ENCODE assay signal across 2 cellular contexts in the genomic region with DNA sequence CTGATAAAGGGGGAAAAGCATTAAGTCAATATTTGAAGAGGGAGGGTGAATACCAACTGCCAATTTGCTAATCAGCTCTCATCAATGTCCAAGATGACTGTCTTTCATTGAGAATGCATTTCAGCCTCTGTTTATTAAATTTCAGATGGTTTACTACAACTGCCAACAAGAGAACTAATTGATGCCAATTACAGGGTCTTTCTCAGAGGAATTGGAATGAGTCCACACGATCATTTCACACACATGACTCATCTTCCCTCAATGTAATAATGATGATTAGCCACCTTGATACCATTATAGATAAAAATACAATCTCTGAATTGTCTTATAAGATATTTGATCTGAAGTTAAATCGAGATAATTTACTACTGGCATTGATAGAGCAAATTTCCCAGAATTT.
A peak's percentile ranks its signal among the peaks of the same experiment; 100 is the strongest.
TF ChIP-seq lines count a peak whose summit lies in the region.

No MANE protein-coding gene starts in this region.

TF ChIP-seq in SK-N-SH treated with all-trans-retinoic acid at 6 μM for 48 hours, 23 proteins besides CTCF, POLR2A, EP300 and RAD21 (continued from another document):
- no peak; the same call in 1 of the 2 replicates for TF ChIP-seq TSHZ2 (CRISPR knock-in tag; IDR thresholded peaks at IDR 0.05)
- no peak for TF ChIP-seq RARB (CRISPR knock-in tag; IDR thresholded peaks at IDR 0.05)
- TF ChIP-seq ESRRG (CRISPR knock-in tag; IDR thresholded peaks at IDR 0.05): 0 out of 2 replicates have a peak, but pooled peaks have one; percentile 18
- peak; percentile 76 for TF ChIP-seq CREB5 (CRISPR knock-in tag; IDR thresholded peaks at IDR 0.05; ENCODE audit: low read depth)
- no peak for TF ChIP-seq ZFP3 (CRISPR knock-in tag; IDR thresholded peaks at IDR 0.05)
- TF ChIP-seq BACH2 (CRISPR knock-in tag; IDR thresholded peaks at IDR 0.05; ENCODE audit: borderline replicate concordance): no peak
- no peak for TF ChIP-seq OSR1 (CRISPR knock-in tag; IDR thresholded peaks at IDR 0.05)
- TF ChIP-seq SNAI2 (CRISPR knock-in tag; IDR thresholded peaks at IDR 0.05): no peak
- no peak for TF ChIP-seq GLIS3 (CRISPR knock-in tag; IDR thresholded peaks at IDR 0.05)
- no peak for TF ChIP-seq ZFP30 (CRISPR knock-in tag; IDR thresholded peaks at IDR 0.05)
- no peak for TF ChIP-seq ZNF8 (CRISPR knock-in tag; IDR thresholded peaks at IDR 0.05)
- no peak for TF ChIP-seq ZNF70 (CRISPR knock-in tag; IDR thresholded peaks at IDR 0.05)
- no peak for TF ChIP-seq ZNF565 (CRISPR knock-in tag; conservative IDR thresholded peaks at IDR 0.05; ENCODE audit: low read depth)
- 0 out of 2 replicates have a peak, but pooled peaks have one; percentile 38 for TF ChIP-seq CSRNP3 (CRISPR knock-in tag; IDR thresholded peaks at IDR 0.05)
- peak; percentile 95 for TF ChIP-seq ISL1 (CRISPR knock-in tag; IDR thresholded peaks at IDR 0.05)
TF ChIP-seq in SK-N-SH treated with all-trans-retinoic acid at 6 μM for 48 hours: peak in this region for 6.

TF ChIP-seq in SK-N-SH, 30 proteins besides CTCF, POLR2A, EP300 and RAD21 (continued from another document):
- TF ChIP-seq CHD2 (IDR thresholded peaks at IDR 0.05; ENCODE audit: low read length, partially characterized antibody) (no peak), SMC3 (IDR thresholded peaks at IDR 0.05; ENCODE audit: low read depth, low read length) (no peak), NFIC (IDR thresholded peaks at IDR 0.05; ENCODE audit: borderline replicate concordance) (no peak)
- TF ChIP-seq, protein P1, sequence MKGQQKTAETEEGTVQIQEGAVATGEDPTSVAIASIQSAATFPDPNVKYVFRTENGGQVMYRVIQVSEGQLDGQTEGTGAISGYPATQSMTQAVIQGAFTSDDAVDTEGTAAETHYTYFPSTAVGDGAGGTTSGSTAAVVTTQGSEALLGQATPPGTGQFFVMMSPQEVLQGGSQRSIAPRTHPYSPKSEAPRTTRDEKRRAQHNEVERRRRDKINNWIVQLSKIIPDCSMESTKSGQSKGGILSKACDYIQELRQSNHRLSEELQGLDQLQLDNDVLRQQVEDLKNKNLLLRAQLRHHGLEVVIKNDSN (IDR thresholded peaks at IDR 0.05; ENCODE audit: borderline replicate concordance, low read depth): no peak
